ENCODE assay signal across 28 cellular contexts in genomic region chr4:168592676-168593075, GRCh38.
"Had no signal": no experiment of that assay in that cellular context is flagged by ENCODE, and none has a peak within 500 bp of the region (broad histone marks: within the 10 kb centered on the region; RNA-seq: fewer than 3 reads in every experiment).

No MANE protein-coding gene starts in this region.

- H3K36me3 Mint-ChIP-seq: activated naive CD4-positive, alpha-beta T cell treated with anti-CD3 and anti-CD28 coated beads, Interleukin-2, amount 50 U/mL, for 72 hours had no signal

- FAIRE-seq: astrocyte, TTC549 had no signal

- ATAC-seq: activated CD8-positive, alpha-beta T cell treated with anti-CD3 and anti-CD28 coated beads for 36 hours; activated naive CD4-positive, alpha-beta T cell treated with anti-CD3 and anti-CD28 coated beads, Interleukin-2, amount 50 U/mL, for 72 hours; activated T-cell treated with anti-CD3 and anti-CD28 coated beads, Interleukin-2, amount 50 U/mL, for 72 hours; body of pancreas; Panc1 had no signal

- H3K4me3 ChIP-seq: adrenal gland, body of pancreas, SJSA1 had no signal

- H3K36me3 ChIP-seq: adrenal gland, SJSA1 had no signal

- H3K9me3 ChIP-seq: adrenal gland, body of pancreas, SJSA1, SK-N-SH had no signal

- H3K27me3 ChIP-seq: body of pancreas, SJSA1 had no signal

- H3K4me1 Mint-ChIP-seq: activated CD4-positive, alpha-beta T cell treated with anti-CD3 and anti-CD28 coated beads, Interleukin-2, amount 10 ng/mL, durations not matched to agents 24 days and 14 days had no signal

- DNase-seq: activated CD4-positive, alpha-beta T cell treated with anti-CD3 and anti-CD28 coated beads, Interleukin-2, amount 10 ng/mL, durations not matched to agents 24 days and 14 days; activated CD4-positive, alpha-beta T cell treated with anti-CD3 and anti-CD28 coated beads, Interleukin-2, amount 50 U/mL, for 4 hours; activated CD8-positive, alpha-beta T cell treated with anti-CD3 and anti-CD28 coated beads for 36 hours; activated gamma-delta T cell treated with Interleukin-2 at 50 U/mL for 16 hours; activated naive CD4-positive, alpha-beta T cell treated with anti-CD3 and anti-CD28 coated beads for 36 hours; activated T-cell treated with anti-CD3 and anti-CD28 coated beads, Interleukin-2, amount 50 U/mL, for 1 hour; activated T-cell treated with anti-CD3 and anti-CD28 coated beads, Interleukin-2, amount 50 U/mL, for 72 hours; adrenal gland; body of pancreas; central memory CD4-positive, alpha-beta T cell; NCI-H1105; NCI-H1417 treated with DMSO at 0.1 percent for 48 hours; NCI-H187 treated with DMSO at 0.1 percent for 48 hours; NCI-H2171 treated with DMSO at 0.1 percent for 48 hours; NCI-H446 treated with DMSO at 0.1 percent for 48 hours; NCI-H524 treated with DMSO at 0.1 percent for 48 hours; NCI-H748 treated with DMSO at 0.1 percent for 48 hours; OCI-M1; SHP77 treated with DMSO at 0.1 percent for 48 hours; SK-N-SH had no signal

- H3K27ac Mint-ChIP-seq: activated CD4-positive, alpha-beta T cell treated with anti-CD3 and anti-CD28 coated beads, Interleukin-2, amount 10 ng/mL, durations not matched to agents 24 days and 14 days; activated CD8-positive, alpha-beta T cell treated with anti-CD3 and anti-CD28 coated beads for 36 hours; activated naive CD4-positive, alpha-beta T cell treated with anti-CD3 and anti-CD28 coated beads for 36 hours; activated naive CD4-positive, alpha-beta T cell treated with anti-CD3 and anti-CD28 coated beads, Interleukin-2, amount 50 U/mL, for 72 hours; activated T-cell treated with anti-CD3 and anti-CD28 coated beads, Interleukin-2, amount 50 U/mL, for 72 hours; activated T-helper 2 cell treated with anti-CD3 and anti-CD28 coated beads, Interferon-gamma antibody, Interleukin-2, Interleukin-4, amounts not matched to agents 10 μg/mL and 5 μg/mL and 100 μg/mL, durations not matched to agents 14 hours and 24 hours and 36 hours; T-helper 1 cell treated with Interleukin-12 subunit alpha and Interleukin-12 subunit beta and Interleukin-4 antibody, amounts not matched to agents 30 μg/mL and 1 μg/mL, for 36 hours; T-helper 2 cell treated with Interferon-gamma antibody and Interleukin-4, amounts not matched to agents 5 μg/mL and 100 μg/mL, for 36 hours had no signal

- H3K4me1 ChIP-seq: adrenal gland, body of pancreas had no signal

- H3K27ac ChIP-seq: adrenal gland, body of pancreas, SJSA1 had no signal

- H3K4me3 Mint-ChIP-seq: activated CD4-positive, alpha-beta T cell treated with anti-CD3 and anti-CD28 coated beads, Interleukin-2, amount 10 ng/mL, durations not matched to agents 24 days and 14 days; activated CD8-positive, alpha-beta T cell treated with anti-CD3 and anti-CD28 coated beads for 36 hours; activated naive CD4-positive, alpha-beta T cell treated with anti-CD3 and anti-CD28 coated beads for 36 hours; activated T-cell treated with anti-CD3 and anti-CD28 coated beads, Interleukin-2, amount 50 U/mL, for 72 hours; T-helper 1 cell treated with Interleukin-12 subunit alpha and Interleukin-12 subunit beta and Interleukin-4 antibody, amounts not matched to agents 30 μg/mL and 1 μg/mL, for 36 hours; T-helper 2 cell treated with Interferon-gamma antibody and Interleukin-4, amounts not matched to agents 5 μg/mL and 100 μg/mL, for 36 hours had no signal

- H3K9me3 Mint-ChIP-seq: activated CD4-positive, alpha-beta T cell treated with anti-CD3 and anti-CD28 coated beads, Interleukin-2, amount 10 ng/mL, durations not matched to agents 24 days and 14 days; activated CD8-positive, alpha-beta T cell treated with anti-CD3 and anti-CD28 coated beads for 36 hours; activated naive CD4-positive, alpha-beta T cell treated with anti-CD3 and anti-CD28 coated beads for 36 hours; activated naive CD4-positive, alpha-beta T cell treated with anti-CD3 and anti-CD28 coated beads, Interleukin-2, amount 50 U/mL, for 72 hours; activated T-cell treated with anti-CD3 and anti-CD28 coated beads, Interleukin-2, amount 50 U/mL, for 72 hours; activated T-helper 2 cell treated with anti-CD3 and anti-CD28 coated beads, Interferon-gamma antibody, Interleukin-2, Interleukin-4, amounts not matched to agents 10 μg/mL and 5 μg/mL and 100 μg/mL, durations not matched to agents 14 hours and 24 hours and 36 hours; T-helper 1 cell treated with Interleukin-12 subunit alpha and Interleukin-12 subunit beta and Interleukin-4 antibody, amounts not matched to agents 30 μg/mL and 1 μg/mL, for 36 hours; T-helper 2 cell treated with Interferon-gamma antibody and Interleukin-4, amounts not matched to agents 5 μg/mL and 100 μg/mL, for 36 hours had no signal
